ENCODE assay signal across 8 cellular contexts in the genomic region with DNA sequence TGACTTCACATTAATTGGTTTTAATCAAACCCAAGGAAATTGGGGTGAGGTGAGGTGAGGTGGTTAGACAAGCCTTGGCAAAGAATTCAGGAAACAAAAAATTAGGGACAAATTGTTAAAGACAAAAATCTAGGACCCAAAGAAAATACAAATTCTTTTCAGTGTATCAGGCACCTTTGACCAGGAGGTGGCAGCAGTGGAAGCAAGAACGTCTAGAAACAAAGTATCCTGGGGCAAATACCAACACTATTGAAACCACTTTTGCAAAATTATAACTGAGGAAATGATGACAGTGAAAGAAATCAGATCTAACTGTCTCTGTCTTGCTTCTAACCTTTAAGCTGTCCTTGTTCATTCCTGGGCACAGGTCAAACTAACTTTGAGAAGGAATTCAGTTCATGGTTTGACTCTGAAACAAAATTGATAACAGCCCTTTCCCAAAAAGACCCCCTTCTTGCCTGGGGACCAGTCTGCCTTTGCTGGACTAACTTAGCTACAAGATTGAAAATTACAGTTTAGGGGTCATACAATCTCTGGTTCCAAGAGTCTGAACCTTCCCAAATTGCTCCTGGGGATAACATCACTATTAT. TPM values are rescaled to one million over a fixed set of nuclear protein-coding genes. Genes with fewer than 3 reads are reported as not detected.
DNase-seq lines count a peak whose midpoint lies in the region; ATAC-seq and TF ChIP-seq lines count a peak whose summit lies in the region.

No MANE protein-coding gene starts in this region.

- ATAC-seq in HG03175 (IDR thresholded peaks at IDR 0.05; ENCODE audit: unreplicated experiment), result peak; percentile 72
- peak; percentile 90 for ATAC-seq in left lung
- no peak for ATAC-seq in stimulated activated naive CD8-positive, alpha-beta T cell treated with anti-CD3 and anti-CD28 coated beads, Interleukin-15, Interleukin-2, amounts not matched to agents 100 U/mL and 50 U/mL, for 24 hours
- ATAC-seq in HG02763 (IDR thresholded peaks at IDR 0.05; ENCODE audit: unreplicated experiment), result no peak

- TF ChIP-seq CTCF in left lung (IDR thresholded peaks at IDR 0.05), result peak; percentile 33 to 79

- H3K27ac ChIP-seq in left lung, result no peak overlapping the region

- H3K36me3 ChIP-seq in left lung, result no peaks in the 10 kb centered on the region

- no peaks in the 10 kb centered on the region for H3K27me3 ChIP-seq in left lung

- intact Hi-C loops in left lung (cut with DNase I), result loop anchor here in 1 of 2 donors (5.0 kb wide), 1 partner anchor 111 kb away; no protein-coding TSS in a partner anchor

- in situ Hi-C loops in SK-MEL-5 (cut with HindIII; ENCODE audit: low pct_unique_long_range_greater_than_20kb, low sequenced_read_pairs), result no loop called here
- in situ Hi-C loops in T47D (cut with HindIII; ENCODE audit: low pct_unique_long_range_greater_than_20kb, low sequenced_read_pairs), result no loop called here

- H3K9me3 ChIP-seq in left lung, result no peaks in the 10 kb centered on the region

- DNase-seq in NCI-H1694 (lab: John Stamatoyannopoulos, UW) (peak; percentile 5), NCI-H1694 treated with DMSO at 0.1 percent for 48 hours (lab: John Stamatoyannopoulos, UW) (no peak), SK-MEL-5 (ENCODE audit: low read depth, low spot score) (peak; percentile 62), T47D (ENCODE audit: low read depth in 1 of 2, low spot score in 1 of 2) (peak; percentile 38 to 66), left lung (no peak)
- DNase-seq in stimulated activated naive CD8-positive, alpha-beta T cell treated with anti-CD3 and anti-CD28 coated beads, Interleukin-15, Interleukin-2, amounts not matched to agents 100 U/mL and 50 U/mL, for 24 hours, result peak; percentile 60

- no peak overlapping the region for H3K4me3 ChIP-seq in left lung

- H3K4me1 ChIP-seq in left lung, result no peaks in the 10 kb centered on the region

RNA-seq across cellular contexts. Expression of gene ALKBH8, which starts 11.1 kb away (rescaled TPM):
- total RNA-seq in SK-MEL-5 (2014; rRNA removed; shearing (Covaris generic)), result 5.9 and 7.1 TPM in 2 replicates
- polyA plus RNA-seq in SK-MEL-5 (2015; cell fraction: cytosol; rRNA removed), result 5.6 and 7.0 TPM in 2 replicates
- polyA plus RNA-seq in SK-MEL-5 (2015; cell fraction: nucleus; rRNA removed), result 11.3 and 13.1 TPM in 2 replicates
- 1 to 10 TPM; 6.5 to 7.6 TPM for total RNA-seq in left lung

RNA-seq across cellular contexts. Expression of gene ELMOD1, which starts 14.4 kb away (rescaled TPM):
- 0.56 and 0.77 TPM in 2 replicates for total RNA-seq in SK-MEL-5 (2014; rRNA removed; shearing (Covaris generic))
- polyA plus RNA-seq in SK-MEL-5 (2015; cell fraction: cytosol; rRNA removed), result 0.20 and 0.58 TPM in 2 replicates
- polyA plus RNA-seq in SK-MEL-5 (2015; cell fraction: nucleus; rRNA removed), result 2.2 and 8.9 TPM in 2 replicates
- 1 to 10 TPM in 1 of 2 donors, under 1 TPM in 1; 0.96 to 1.0 TPM for total RNA-seq in left lung

Comparison
In these comparisons a context has a peak if more than half of its experiments do, and no peak if none do; other contexts are left out.
1. DNase-seq: peak in NCI-H1694 (single experiment), SK-MEL-5 (single experiment), T47D (2 of 2) and stimulated activated naive CD8-positive, alpha-beta T cell treated with anti-CD3 and anti-CD28 coated beads, Interleukin-15, Interleukin-2, amounts not matched to agents 100 U/mL and 50 U/mL, for 24 hours (single experiment); none in NCI-H1694 treated with DMSO at 0.1 percent for 48 hours (single experiment) and left lung (0 of 2).
2. ATAC-seq: peak in HG03175 (single experiment) and left lung (single experiment); none in stimulated activated naive CD8-positive, alpha-beta T cell treated with anti-CD3 and anti-CD28 coated beads, Interleukin-15, Interleukin-2, amounts not matched to agents 100 U/mL and 50 U/mL, for 24 hours (single experiment) and HG02763 (single experiment).